In the genomic region with DNA sequence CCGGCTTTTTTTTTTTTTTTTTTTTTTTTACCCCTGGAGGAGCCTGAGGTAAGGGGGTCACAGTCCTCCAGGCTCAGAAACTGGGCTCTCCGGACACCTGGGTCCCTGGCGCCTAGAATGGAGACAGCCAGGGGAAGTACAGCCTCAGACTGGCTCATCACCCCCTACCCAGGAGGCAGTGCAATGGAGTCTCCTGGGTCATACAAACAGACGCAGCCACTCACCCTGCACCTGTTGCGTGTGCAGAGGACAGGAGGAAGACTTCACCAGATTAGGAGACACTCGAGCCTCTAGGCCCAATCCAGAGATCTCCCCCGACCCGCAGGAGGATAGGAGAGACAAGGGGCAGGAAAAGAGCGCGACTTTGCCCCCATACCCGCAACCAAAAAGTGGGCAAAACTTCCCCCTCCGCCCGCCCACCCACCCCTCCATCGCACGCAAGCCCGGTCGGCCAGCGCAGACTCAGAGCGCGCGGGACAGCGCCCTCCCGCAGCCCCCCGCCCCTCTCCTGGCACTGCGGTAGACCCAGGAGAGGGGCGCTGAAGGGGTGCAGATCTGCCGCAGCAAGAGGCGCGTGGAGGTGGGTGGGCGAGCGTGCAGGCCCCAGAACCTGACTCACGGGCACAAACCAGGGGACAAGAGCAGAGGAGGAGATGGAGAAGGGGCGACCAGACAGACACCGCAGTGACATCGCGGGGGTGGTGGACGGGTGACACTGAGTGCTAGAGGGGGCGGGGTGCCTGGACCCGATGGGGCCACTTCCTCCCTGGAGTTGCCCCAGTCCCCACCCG, we compare ENCODE assay signal across 10 cellular contexts. TPM values are rescaled to one million over a fixed set of nuclear protein-coding genes. Genes with fewer than 3 reads are reported as not detected.
DNase-seq lines count a peak whose midpoint lies in the region; ATAC-seq and TF ChIP-seq lines count a peak whose summit lies in the region.
"Had no signal": no experiment of that assay in that cellular context is flagged by ENCODE, and none has a peak within 500 bp of the region (broad histone marks: within the 10 kb centered on the region; RNA-seq: fewer than 3 reads in every experiment).

No MANE protein-coding gene starts in this region.

- peak overlapping the region; percentile 74 for H3K4me3 Mint-ChIP-seq in MCF 10A (ENCODE audit: unreplicated experiment)

- H3K9me3 ChIP-seq in left ventricle myocardium inferior (replicated peaks) (no peaks in the 10 kb centered on the region), mesodermal cell (ENCODE audit: control insufficient read depth, low read length) (no peaks in the 10 kb centered on the region), uterus (no peaks in the 10 kb centered on the region)

- intact Hi-C loops in left ventricle myocardium inferior (cut with micrococcal nuclease) (no loop called here), Right ventricle myocardium superior (cut with DNase I) (loop anchor here (10.0 kb wide), 1 partner anchor 151 kb away; no protein-coding TSS in a partner anchor), MCF 10A (cut with micrococcal nuclease) (no loop called here), uterus (cut with DNase I; ENCODE audit: low total_unique reads) (no loop called here)

- POLR2A ChIA-PET in MCF 10A (lab: Yijun Ruan, JAX) = interaction anchor here (0.6 to 1.9 kb wide), 8 partner anchors 8 to 67 kb away, joined by 3 to 10 read pairs (median 6); partner anchors contain the start of genes EIF1 and JUP

- in situ Hi-C loops in GM13976 (cut with MboI; ENCODE audit: low sequenced_read_pairs, unreplicated experiment) = loop anchor here (10.0 kb wide), 1 partner anchor 71 kb away; no protein-coding TSS in a partner anchor

- H3K9me3 Mint-ChIP-seq in MCF 10A (ENCODE audit: unreplicated experiment) = no peaks in the 10 kb centered on the region

- TF ChIP-seq POLR2A in uterus (IDR thresholded peaks at IDR 0.05) = no peak

- no peaks in the 10 kb centered on the region for H3K36me3 Mint-ChIP-seq in MCF 10A (ENCODE audit: insufficient read depth, unreplicated experiment)

- no peaks in the 10 kb centered on the region for H3K36me3 ChIP-seq in left ventricle myocardium inferior
- H3K36me3 ChIP-seq in mesodermal cell (ENCODE audit: control insufficient read depth, insufficient read depth, low read length) = no peaks in the 10 kb centered on the region
- H3K36me3 ChIP-seq in uterus = no peaks in the 10 kb centered on the region

- CTCF ChIA-PET in MCF 10A (lab: Yijun Ruan, JAX) = interaction anchor here (0.8 to 4.7 kb wide), 4 partner anchors 37 to 151 kb away, joined by 3 to 37 read pairs (median 3); no protein-coding TSS in a partner anchor

- H3K4me1 ChIP-seq in left ventricle myocardium inferior = peaks cover 27% of the 10 kb centered on the region
- H3K4me1 ChIP-seq in mesodermal cell (ENCODE audit: control insufficient read depth, insufficient read depth, low read length, poor library complexity, severe bottlenecking) = peaks cover 2% of the 10 kb centered on the region
- peaks cover 0 to 7% of the 10 kb centered on the region in 2 donors for H3K4me1 ChIP-seq in uterus

- peaks cover 10% of the 10 kb centered on the region for H3K4me1 Mint-ChIP-seq in MCF 10A (ENCODE audit: insufficient read depth, unreplicated experiment)

- peak overlapping the region; percentile 67 for H3K4me3 ChIP-seq in left ventricle myocardium inferior
- H3K4me3 ChIP-seq in mesodermal cell (ENCODE audit: extremely low read depth, insufficient read depth, low read length, poor library complexity, severe bottlenecking) = peak overlapping the region; percentile 39
- peak overlapping the region; percentile 29 to 35 for H3K4me3 ChIP-seq in uterus

- H3K27ac ChIP-seq in left ventricle myocardium inferior (replicated peaks) (no peak overlapping the region), mesodermal cell (ENCODE audit: low read depth, low read length, severe bottlenecking) (no peak overlapping the region), uterus (no peak overlapping the region)
- H3K27ac ChIP-seq: KMS-11 had no signal

- no peak for DNase-seq in left ventricle myocardium inferior
- DNase-seq in Right ventricle myocardium superior = no peak
- DNase-seq in MCF 10A (ENCODE audit: unreplicated experiment) = no peak
- no peak for DNase-seq in uterus
- DNase-seq in GM13976 (ENCODE audit: low spot score) = no peak
- no peak for DNase-seq in NCI-H1694 (lab: John Stamatoyannopoulos, UW)
- DNase-seq in retina = no peak
- DNase-seq: central memory CD4-positive, alpha-beta T cell had no signal

- H3K27me3 ChIP-seq in left ventricle myocardium inferior (ENCODE audit: low read depth) = peaks cover 76% of the 10 kb centered on the region
- peaks cover 11 to 12% of the 10 kb centered on the region in 2 donors for H3K27me3 ChIP-seq in uterus

- 9 to 23% methylated on average over 14 to 17 of the region's 40 CpGs for WGBS in mesodermal cell (ENCODE audit: insufficient coverage in 2 of 2), 2 experiments

- no peak for ATAC-seq in Right ventricle myocardium superior (ENCODE audit: poor library complexity)

- no peak for TF ChIP-seq CTCF in left ventricle myocardium inferior (IDR thresholded peaks at IDR 0.05; ENCODE audit: borderline replicate concordance)
- no peak for TF ChIP-seq CTCF in MCF 10A (IDR thresholded peaks at IDR 0.05; ENCODE audit: unreplicated experiment)
- TF ChIP-seq CTCF in uterus (IDR thresholded peaks at IDR 0.05) = no peak
- no peak for TF ChIP-seq CTCF in GM13976 (IDR thresholded peaks at IDR 0.05; ENCODE audit: borderline replicate concordance, control extremely low read depth, extremely low read depth, insufficient read depth, missing control alignments)

- H3K27me3 Mint-ChIP-seq in MCF 10A (ENCODE audit: insufficient read depth, unreplicated experiment) = peaks cover 67% of the 10 kb centered on the region

- BruUV-seq in MCF 10A (replicated peaks; lab: Mats Ljungman, UMichigan) = no TSS peak

- H3K27ac Mint-ChIP-seq in MCF 10A (ENCODE audit: low read depth, unreplicated experiment) = no peak overlapping the region

RNA-seq across cellular contexts. Expression of gene HAP1, which starts 0.9 kb away (rescaled TPM):
- 0.14 TPM for total RNA-seq in left ventricle myocardium inferior
- total RNA-seq in Right ventricle myocardium superior = not detected
- 0.37 and 0.49 TPM in 2 replicates for total RNA-seq in MCF 10A (2022)
- polyA plus RNA-seq in mesodermal cell (2013, experiment 1 of 2) = 0.77 TPM
- polyA plus RNA-seq in mesodermal cell (2013, experiment 2 of 2) = 0.51 TPM
- total RNA-seq in uterus = 1 to 10 TPM in 1 of 4 donors, not detected in 3; 2.2 TPM

RNA-seq across cellular contexts. Expression of gene GAST, which starts 21.4 kb away (rescaled TPM):
- total RNA-seq in left ventricle myocardium inferior = not detected
- not detected for total RNA-seq in Right ventricle myocardium superior
- not detected in 2 replicates for total RNA-seq in MCF 10A (2022)
- not detected for polyA plus RNA-seq in mesodermal cell (2013, experiment 1 of 2)
- polyA plus RNA-seq in mesodermal cell (2013, experiment 2 of 2) = not detected
- not detected for total RNA-seq in uterus

RNA-seq across cellular contexts. Expression of gene EIF1, which starts 44.9 kb away (rescaled TPM):
- total RNA-seq in left ventricle myocardium inferior (1,125 TPM), Right ventricle myocardium superior (1,143 TPM), MCF 10A (2022) (1,945 and 2,169 TPM in 2 replicates), uterus (100 to 1,000 TPM in 3 of 4 donors, 10 to 100 TPM in 1; 83.5 to 796 (median 199) TPM)
- 985 TPM for polyA plus RNA-seq in mesodermal cell (2013, experiment 1 of 2)
- 970 TPM for polyA plus RNA-seq in mesodermal cell (2013, experiment 2 of 2)

RNA-seq across cellular contexts. Expression of gene JUP, which starts 53.0 kb away (rescaled TPM):
- 160 TPM for total RNA-seq in left ventricle myocardium inferior
- 195 TPM for total RNA-seq in Right ventricle myocardium superior
- total RNA-seq in MCF 10A (2022) = 112 and 131 TPM in 2 replicates
- polyA plus RNA-seq in mesodermal cell (2013, experiment 1 of 2) = 133 TPM
- 116 TPM for polyA plus RNA-seq in mesodermal cell (2013, experiment 2 of 2)
- total RNA-seq in uterus = 100 to 1,000 TPM in 1 of 4 donors, 10 to 100 TPM in 3; 49.1 to 110 (median 70.0) TPM
